In the genomic region with DNA sequence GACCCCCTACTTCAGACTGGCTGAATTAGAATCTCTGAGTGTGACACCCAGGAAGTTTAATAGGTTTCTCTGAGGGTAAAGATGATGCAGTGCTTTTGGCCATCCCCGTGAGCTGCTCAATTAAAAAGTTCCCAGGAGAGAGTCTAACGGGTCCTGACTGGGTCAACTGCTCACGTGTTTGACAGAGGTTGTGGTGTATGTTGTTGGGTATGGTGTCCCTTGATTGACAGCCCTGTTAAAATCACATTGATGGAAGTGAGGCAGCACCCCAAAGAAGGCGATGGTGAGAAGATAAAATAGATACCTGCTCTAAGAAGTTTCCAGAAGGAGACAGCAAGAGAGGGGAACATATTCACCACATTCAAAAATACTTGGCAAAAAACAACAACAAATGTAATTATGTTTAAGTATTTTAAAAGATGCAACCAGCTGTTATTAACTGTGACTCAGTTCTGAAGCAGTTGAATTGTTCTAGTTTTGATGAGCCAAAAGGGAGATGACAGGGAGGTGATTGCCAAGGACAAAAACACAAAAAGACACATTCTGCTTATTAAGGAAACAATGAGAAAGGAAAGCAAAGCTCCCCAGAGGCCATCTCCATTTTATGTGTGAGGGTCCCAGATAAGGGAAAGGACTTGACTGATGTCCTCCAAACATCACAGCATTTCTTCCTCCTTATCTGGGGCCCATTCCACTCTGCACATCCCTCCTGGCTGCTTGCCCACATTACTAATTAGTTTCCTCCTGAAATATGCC, we compare ENCODE assay signal across 17 cellular contexts. TPM values are rescaled to one million over a fixed set of nuclear protein-coding genes. Genes with fewer than 3 reads are reported as not detected.
DNase-seq lines count a peak whose midpoint lies in the region; ATAC-seq and TF ChIP-seq lines count a peak whose summit lies in the region.
"Had no signal": no experiment of that assay in that cellular context is flagged by ENCODE, and none has a peak within 500 bp of the region (broad histone marks: within the 10 kb centered on the region; RNA-seq: fewer than 3 reads in every experiment).

No MANE protein-coding gene starts in this region.

- no peaks in the 10 kb centered on the region for H3K36me3 Mint-ChIP-seq in activated T-cell treated with anti-CD3 and anti-CD28 coated beads, Interleukin-2, amount 50 U/mL, for 72 hours (ENCODE audit: insufficient read depth in 2 of 2)
- H3K36me3 Mint-ChIP-seq: stimulated activated effector memory CD8-positive, alpha-beta T cell treated with anti-CD3 and anti-CD28 coated beads, Interleukin-12 subunit alpha, Interleukin-12 subunit beta, amount 100 ng/mL, for 72 hours had no signal

- ATAC-seq in activated T-cell treated with anti-CD3 and anti-CD28 coated beads, Interleukin-2, amount 50 U/mL, for 72 hours (replicated peaks in 1 of 2), result no peak
- ATAC-seq in GM18502 (IDR thresholded peaks at IDR 0.05; ENCODE audit: poor library complexity, unreplicated experiment), result no peak

- peaks cover 6% of the 10 kb centered on the region; the same call in 1 of the 2 replicates for H3K36me3 ChIP-seq in BLaER1
- H3K36me3 ChIP-seq in HEK293 (ENCODE audit: control insufficient read depth in 2 of 2, insufficient read depth in 1 of 2, low read length in 2 of 2), result peaks cover 5 to 17% of the 10 kb centered on the region in 2 experiments; a peak in 2 of 3 replicates
- H3K36me3 ChIP-seq in adipocyte (ENCODE audit: control insufficient read depth, insufficient read depth, low read length, severe bottlenecking), result peaks cover 61% of the 10 kb centered on the region

- no peak overlapping the region for H3K4me3 Mint-ChIP-seq in activated T-cell treated with anti-CD3 and anti-CD28 coated beads, Interleukin-2, amount 50 U/mL, for 72 hours
- H3K4me3 Mint-ChIP-seq: activated CD4-positive, alpha-beta T cell treated with anti-CD3 and anti-CD28 coated beads for 36 hours; activated CD8-positive, alpha-beta memory T cell treated with anti-CD3 and anti-CD28 coated beads, Interleukin-2, amount 10 ng/mL, durations not matched to agents 7 days and 5 days; CD8-positive, alpha-beta memory T cell; stimulated activated effector memory CD8-positive, alpha-beta T cell treated with anti-CD3 and anti-CD28 coated beads, Interleukin-12 subunit alpha, Interleukin-12 subunit beta, amount 100 ng/mL, for 72 hours had no signal

- POLR2A ChIA-PET in HEK293 (lab: Yijun Ruan, JAX), result interaction anchor here (1.2 to 1.3 kb wide), 2 partner anchors 76 to 93 kb away, joined by 4 read pairs; partner anchors contain the start of gene ANXA4

- DNase-seq in adipocyte (ENCODE audit: low read depth) (no peak), myocyte (ENCODE audit: low read depth) (peak; percentile 16), iPS-NIHi7 (ENCODE audit: extremely low spot score) (no peak)
- no peak for DNase-seq in activated T-cell treated with anti-CD3 and anti-CD28 coated beads, Interleukin-2, amount 50 U/mL, for 72 hours
- DNase-seq in central memory CD4-positive, alpha-beta T cell, result no peak
- DNase-seq: activated CD4-positive, alpha-beta T cell treated with anti-CD3 and anti-CD28 coated beads for 36 hours; activated CD8-positive, alpha-beta memory T cell treated with anti-CD3 and anti-CD28 coated beads, Interleukin-2, amount 10 ng/mL, durations not matched to agents 7 days and 5 days; brain microvascular endothelial cell; CD8-positive, alpha-beta memory T cell; left lung; NCI-H1417 treated with DMSO at 0.1 percent for 48 hours had no signal

- H3K4me1 Mint-ChIP-seq in activated T-cell treated with anti-CD3 and anti-CD28 coated beads, Interleukin-2, amount 50 U/mL, for 72 hours (ENCODE audit: low read depth), result peaks cover 10% of the 10 kb centered on the region
- H3K4me1 Mint-ChIP-seq: stimulated activated effector memory CD8-positive, alpha-beta T cell treated with anti-CD3 and anti-CD28 coated beads, Interleukin-12 subunit alpha, Interleukin-12 subunit beta, amount 100 ng/mL, for 72 hours had no signal

- no peak for TF ChIP-seq CTCF in HEK293 (tag by site-specific recombination; IDR thresholded peaks at IDR 0.05)

- H3K4me1 ChIP-seq in BLaER1 (peaks cover 15% of the 10 kb centered on the region), HEK293 (ENCODE audit: control insufficient read depth, insufficient read depth, low read length) (peaks cover 7% of the 10 kb centered on the region), adipocyte (ENCODE audit: control insufficient read depth, insufficient read depth, low read length) (peaks cover 19% of the 10 kb centered on the region)

- no peaks in the 10 kb centered on the region for H3K27me3 Mint-ChIP-seq in activated T-cell treated with anti-CD3 and anti-CD28 coated beads, Interleukin-2, amount 50 U/mL, for 72 hours (ENCODE audit: low read depth)
- H3K27me3 Mint-ChIP-seq: activated CD4-positive, alpha-beta T cell treated with anti-CD3 and anti-CD28 coated beads for 36 hours; activated CD8-positive, alpha-beta memory T cell treated with anti-CD3 and anti-CD28 coated beads, Interleukin-2, amount 10 ng/mL, durations not matched to agents 7 days and 5 days; CD8-positive, alpha-beta memory T cell had no signal

- no peaks in the 10 kb centered on the region for H3K9me3 Mint-ChIP-seq in activated T-cell treated with anti-CD3 and anti-CD28 coated beads, Interleukin-2, amount 50 U/mL, for 72 hours
- H3K9me3 Mint-ChIP-seq: CD8-positive, alpha-beta memory T cell; stimulated activated effector memory CD8-positive, alpha-beta T cell treated with anti-CD3 and anti-CD28 coated beads, Interleukin-12 subunit alpha, Interleukin-12 subunit beta, amount 100 ng/mL, for 72 hours had no signal

- no peaks in the 10 kb centered on the region for H3K9me3 ChIP-seq in BLaER1
- no peaks in the 10 kb centered on the region for H3K9me3 ChIP-seq in HEK293 (ENCODE audit: control insufficient read depth, insufficient read depth, low read depth, low read length)
- H3K9me3 ChIP-seq in adipocyte (ENCODE audit: control insufficient read depth, low read length), result no peaks in the 10 kb centered on the region
- H3K9me3 ChIP-seq: left lung, thoracic aorta had no signal

- no peaks in the 10 kb centered on the region for H4K20me1 ChIP-seq in BLaER1

- H3K4me2 ChIP-seq in BLaER1, result peak overlapping the region; percentile 4; the same call in 1 of the 2 replicates

- no peak overlapping the region for H3K27ac ChIP-seq in BLaER1
- H3K27ac ChIP-seq in HEK293 (ENCODE audit: extremely low read depth, low read depth, low read length), result no peak overlapping the region
- H3K27ac ChIP-seq: brain microvascular endothelial cell, left lung, SK-N-MC, thoracic aorta had no signal

- H3K27me3 ChIP-seq in BLaER1 (no peaks in the 10 kb centered on the region), adipocyte (replicated peaks; ENCODE audit: control insufficient read depth, insufficient read depth, low read length) (no peaks in the 10 kb centered on the region)
- H3K27me3 ChIP-seq: brain microvascular endothelial cell, left lung had no signal

- H3K9ac ChIP-seq in BLaER1 (0 out of 2 replicates have a peak overlapping the region, but pooled peaks have one; percentile 21), adipocyte (ENCODE audit: low read length) (peak overlapping the region; percentile 57)

- CTCF ChIA-PET in HEK293 (lab: Yijun Ruan, JAX), result interaction anchor here (0.6 to 10.7 kb wide), 16 partner anchors 8 to 467 kb away, joined by 3 to 215 read pairs (median 6); partner anchors contain the start of gene ANXA4

- no peak overlapping the region for H3K27ac Mint-ChIP-seq in activated T-cell treated with anti-CD3 and anti-CD28 coated beads, Interleukin-2, amount 50 U/mL, for 72 hours
- H3K27ac Mint-ChIP-seq: activated CD4-positive, alpha-beta T cell treated with anti-CD3 and anti-CD28 coated beads for 36 hours; activated CD8-positive, alpha-beta memory T cell treated with anti-CD3 and anti-CD28 coated beads, Interleukin-2, amount 10 ng/mL, durations not matched to agents 7 days and 5 days; CD8-positive, alpha-beta memory T cell; stimulated activated effector memory CD8-positive, alpha-beta T cell treated with anti-CD3 and anti-CD28 coated beads, Interleukin-12 subunit alpha, Interleukin-12 subunit beta, amount 100 ng/mL, for 72 hours had no signal

- H3K4me3 ChIP-seq in BLaER1 (no peak overlapping the region), HEK293 (ENCODE audit: low read depth, low read length) (no peak overlapping the region), adipocyte (ENCODE audit: low read length) (peak overlapping the region; percentile 40)
- H3K4me3 ChIP-seq: left lung, SK-N-MC, thoracic aorta had no signal

TF ChIP-seq in HEK293, 187 proteins besides CTCF, POLR2A, EP300 and RAD21 (continues in another document):
- TF ChIP-seq ZFHX2 (tag by site-specific recombination; conservative IDR thresholded peaks at IDR 0.05), result no peak
- TF ChIP-seq ZNF585B (tag by site-specific recombination; IDR thresholded peaks at IDR 0.05), result 0 out of 2 replicates have a peak, but pooled peaks have one; percentile 14
- TF ChIP-seq ZNF670 (tag by site-specific recombination; IDR thresholded peaks at IDR 0.05; ENCODE audit: low read depth), result no peak
- TF ChIP-seq, protein P1, sequence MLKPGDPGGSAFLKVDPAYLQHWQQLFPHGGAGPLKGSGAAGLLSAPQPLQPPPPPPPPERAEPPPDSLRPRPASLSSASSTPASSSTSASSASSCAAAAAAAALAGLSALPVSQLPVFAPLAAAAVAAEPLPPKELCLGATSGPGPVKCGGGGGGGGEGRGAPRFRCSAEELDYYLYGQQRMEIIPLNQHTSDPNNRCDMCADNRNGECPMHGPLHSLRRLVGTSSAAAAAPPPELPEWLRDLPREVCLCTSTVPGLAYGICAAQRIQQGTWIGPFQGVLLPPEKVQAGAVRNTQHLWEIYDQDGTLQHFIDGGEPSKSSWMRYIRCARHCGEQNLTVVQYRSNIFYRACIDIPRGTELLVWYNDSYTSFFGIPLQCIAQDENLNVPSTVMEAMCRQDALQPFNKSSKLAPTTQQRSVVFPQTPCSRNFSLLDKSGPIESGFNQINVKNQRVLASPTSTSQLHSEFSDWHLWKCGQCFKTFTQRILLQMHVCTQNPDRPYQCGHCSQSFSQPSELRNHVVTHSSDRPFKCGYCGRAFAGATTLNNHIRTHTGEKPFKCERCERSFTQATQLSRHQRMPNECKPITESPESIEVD (tag by site-specific recombination; IDR thresholded peaks at IDR 0.05), result 0 out of 2 replicates have a peak, but pooled peaks have one; percentile 21
- no peak for TF ChIP-seq ZNF677 (tag by site-specific recombination; IDR thresholded peaks at IDR 0.05)
- TF ChIP-seq ZNF366 (tag by site-specific recombination; conservative IDR thresholded peaks at IDR 0.05), result no peak
- TF ChIP-seq ZNF341 (tag by site-specific recombination; IDR thresholded peaks at IDR 0.05; ENCODE audit: low read depth), result no peak
- TF ChIP-seq ZNF596 (tag by site-specific recombination; IDR thresholded peaks at IDR 0.05), result no peak
- TF ChIP-seq FEZF1 (tag by site-specific recombination; IDR thresholded peaks at IDR 0.05), result peak; percentile 43; the same call in 1 of the 2 replicates

RNA-seq across cellular contexts. Expression of gene GMCL1, which starts 11.5 kb away (rescaled TPM):
- total RNA-seq in myocyte, result 9.7 and 13.6 TPM in 2 replicates
- 6.4 TPM for polyA plus RNA-seq in myocyte (2012)
- 10 to 100 TPM; 23.7 to 25.4 TPM for total RNA-seq in activated T-cell treated with anti-CD3 and anti-CD28 coated beads, Interleukin-2, amount 50 U/mL, for 72 hours
